Comparison of ENCODE assay signal across 11 cellular contexts in the genomic region with DNA sequence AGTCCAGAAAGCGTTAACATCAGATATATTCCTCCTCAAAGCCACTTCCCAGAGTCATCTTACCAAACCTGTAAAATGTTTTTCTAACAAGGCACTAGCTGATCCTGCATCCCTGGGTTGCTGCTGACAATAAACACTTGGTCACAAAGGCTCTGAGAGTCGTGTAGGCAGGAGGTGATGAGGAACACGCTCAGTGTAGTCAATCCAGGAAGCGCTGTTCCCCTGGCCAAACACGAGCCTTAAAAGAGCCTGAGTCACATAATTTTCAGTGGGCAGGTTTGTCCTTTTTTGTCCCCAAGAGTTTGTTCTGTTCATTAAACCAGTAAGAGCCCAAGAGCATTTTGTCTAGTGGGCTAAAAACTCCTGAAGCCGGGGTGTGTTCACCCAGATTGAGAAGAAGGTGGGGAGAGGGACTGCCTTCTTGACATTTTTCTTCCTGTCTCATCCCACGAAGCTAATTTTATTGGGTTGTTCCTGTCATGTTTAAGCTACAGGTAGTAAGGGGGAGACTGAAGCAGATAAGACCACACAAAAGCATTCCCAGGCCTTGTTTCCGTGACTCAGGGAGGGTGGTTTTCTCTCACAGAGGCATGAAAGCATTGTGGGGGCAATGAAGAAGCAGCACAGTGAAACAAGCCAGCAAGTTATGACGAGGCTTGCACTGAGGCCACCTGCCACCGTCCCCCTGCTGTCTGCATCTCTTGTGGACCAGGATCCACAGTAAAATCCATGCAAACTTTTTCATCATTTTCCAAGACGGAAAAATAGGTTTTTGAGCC.
A peak's percentile ranks its signal among the peaks of the same experiment; 100 is the strongest.
DNase-seq lines count a peak whose midpoint lies in the region; ATAC-seq and TF ChIP-seq lines count a peak whose summit lies in the region.
"Had no signal": no experiment of that assay in that cellular context is flagged by ENCODE, and none has a peak within 500 bp of the region (broad histone marks: within the 10 kb centered on the region; RNA-seq: fewer than 3 reads in every experiment).

No MANE protein-coding gene starts in this region.

- no peaks in the 10 kb centered on the region for H3K9me3 ChIP-seq in iPS-20b (ENCODE audit: insufficient read depth, low read depth, low read length)
- no peaks in the 10 kb centered on the region for H3K9me3 ChIP-seq in thymus (ENCODE audit: control insufficient read depth)
- no peaks in the 10 kb centered on the region for H3K9me3 ChIP-seq in Peyer's patch

- ATAC-seq in activated CD8-positive, alpha-beta T cell treated with anti-CD3 and anti-CD28 coated beads for 36 hours, result peak; percentile 83
- no peak for ATAC-seq in HG03095 (IDR thresholded peaks at IDR 0.05; ENCODE audit: unreplicated experiment)
- ATAC-seq: PC-3 had no signal

- DNase-seq in stimulated activated CD4-positive, alpha-beta T cell treated with anti-CD3 and anti-CD28 coated beads, Interleukin-12 subunit alpha, Interleukin-12 subunit beta, amount 100 ng/mL, for 48 hours (ENCODE audit: low read depth in 2 of 3, low spot score in 1 of 3), result peak; percentile 8 to 13 (median 13)
- DNase-seq in stimulated activated CD4-positive, alpha-beta T cell treated with anti-CD3 and anti-CD28 coated beads, Interleukin-12 subunit alpha, Interleukin-12 subunit beta, amount 100 ng/mL, for 4 hours, result no peak
- DNase-seq in activated CD8-positive, alpha-beta T cell treated with anti-CD3 and anti-CD28 coated beads for 36 hours, result peak; percentile 72
- DNase-seq in glomerular visceral epithelial cell (ENCODE audit: extremely low spot score) (no peak), Peyer's patch (no peak)
- DNase-seq: NCI-H2227 treated with DMSO at 0.1 percent for 48 hours, PC-3, SW 1271 had no signal

- POLR2A ChIA-PET in activated CD8-positive, alpha-beta T cell treated with anti-CD3 and anti-CD28 coated beads for 36 hours (lab: Charles Lee), result interaction anchor here (0.6 to 0.7 kb wide), 2 partner anchors 38 to 279 kb away, joined by 3 to 4 read pairs; no protein-coding TSS in a partner anchor

- peak overlapping the region; percentile 82 for H3K27ac Mint-ChIP-seq in activated CD8-positive, alpha-beta T cell treated with anti-CD3 and anti-CD28 coated beads for 36 hours

- peaks cover 34% of the 10 kb centered on the region; the same call in 1 of the 2 replicates for H3K4me1 ChIP-seq in iPS-20b (ENCODE audit: insufficient read depth, low read length)
- H3K4me1 ChIP-seq in thymus (ENCODE audit: control insufficient read depth, insufficient read depth, low read length), result peaks cover 7% of the 10 kb centered on the region
- no peaks in the 10 kb centered on the region for H3K4me1 ChIP-seq in Peyer's patch

- H3K4me1 Mint-ChIP-seq in activated CD8-positive, alpha-beta T cell treated with anti-CD3 and anti-CD28 coated beads for 36 hours (ENCODE audit: low read depth), result peaks cover 50% of the 10 kb centered on the region

- no peaks in the 10 kb centered on the region for H3K36me3 Mint-ChIP-seq in activated CD8-positive, alpha-beta T cell treated with anti-CD3 and anti-CD28 coated beads for 36 hours (ENCODE audit: low read depth)

- peak overlapping the region; percentile 28; the same call in 1 of the 2 replicates for H3K9ac ChIP-seq in iPS-20b (ENCODE audit: low read depth, low read length)

- intact Hi-C loops in activated CD8-positive, alpha-beta T cell treated with anti-CD3 and anti-CD28 coated beads for 36 hours (cut with micrococcal nuclease), result no loop called here

- H3K27me3 ChIP-seq in iPS-20b (ENCODE audit: insufficient read depth, low read length) (no peaks in the 10 kb centered on the region), thymus (ENCODE audit: control insufficient read depth, insufficient read depth) (no peaks in the 10 kb centered on the region), Peyer's patch (no peaks in the 10 kb centered on the region)

- 45% methylated on average over 11 of the region's 11 CpGs for WGBS in thymus

- CTCF ChIA-PET in activated CD8-positive, alpha-beta T cell treated with anti-CD3 and anti-CD28 coated beads for 36 hours (lab: Charles Lee), result no interaction called here

- H3K27me3 Mint-ChIP-seq in activated CD8-positive, alpha-beta T cell treated with anti-CD3 and anti-CD28 coated beads for 36 hours, result peaks cover 5% of the 10 kb centered on the region

- no peaks in the 10 kb centered on the region for H3K9me3 Mint-ChIP-seq in activated CD8-positive, alpha-beta T cell treated with anti-CD3 and anti-CD28 coated beads for 36 hours

- TF ChIP-seq CTCF in activated CD8-positive, alpha-beta T cell treated with anti-CD3 and anti-CD28 coated beads for 36 hours (IDR thresholded peaks at IDR 0.05), result no peak
- no peak for TF ChIP-seq CTCF in Peyer's patch (IDR thresholded peaks at IDR 0.05)

- no peak for TF ChIP-seq POLR2A in Peyer's patch (IDR thresholded peaks at IDR 0.05)

- H3K36me3 ChIP-seq in iPS-20b (ENCODE audit: insufficient read depth, low read depth, low read length) (no peaks in the 10 kb centered on the region), thymus (ENCODE audit: control insufficient read depth, insufficient read depth) (no peaks in the 10 kb centered on the region), Peyer's patch (no peaks in the 10 kb centered on the region)

- H3K27ac ChIP-seq in iPS-20b (ENCODE audit: low read length) (peak overlapping the region; percentile 40), thymus (ENCODE audit: low read depth) (peak overlapping the region; percentile 18), Peyer's patch (no peak overlapping the region)

- H3K4me3 Mint-ChIP-seq in activated CD8-positive, alpha-beta T cell treated with anti-CD3 and anti-CD28 coated beads for 36 hours, result no peak overlapping the region

- H3K4me3 ChIP-seq in iPS-20b (ENCODE audit: low read length), result no peak overlapping the region; the same call in 1 of the 2 replicates
- H3K4me3 ChIP-seq in thymus (ENCODE audit: low read length), result no peak overlapping the region
- no peak overlapping the region for H3K4me3 ChIP-seq in Peyer's patch

Comparison
In these comparisons a context has a peak if more than half of its experiments do, and no peak if none do; other contexts are left out.
1. DNase-seq: peak in stimulated activated CD4-positive, alpha-beta T cell treated with anti-CD3 and anti-CD28 coated beads, Interleukin-12 subunit alpha, Interleukin-12 subunit beta, amount 100 ng/mL, for 48 hours (3 of 3) and activated CD8-positive, alpha-beta T cell treated with anti-CD3 and anti-CD28 coated beads for 36 hours (single experiment); none in stimulated activated CD4-positive, alpha-beta T cell treated with anti-CD3 and anti-CD28 coated beads, Interleukin-12 subunit alpha, Interleukin-12 subunit beta, amount 100 ng/mL, for 4 hours (single experiment), glomerular visceral epithelial cell (single experiment) and Peyer's patch (0 of 3).
2. H3K27ac ChIP-seq: peak in iPS-20b (single experiment) and thymus (single experiment); none in Peyer's patch (0 of 4).